Comparison of ENCODE assay signal across 22 cellular contexts in the genomic region with DNA sequence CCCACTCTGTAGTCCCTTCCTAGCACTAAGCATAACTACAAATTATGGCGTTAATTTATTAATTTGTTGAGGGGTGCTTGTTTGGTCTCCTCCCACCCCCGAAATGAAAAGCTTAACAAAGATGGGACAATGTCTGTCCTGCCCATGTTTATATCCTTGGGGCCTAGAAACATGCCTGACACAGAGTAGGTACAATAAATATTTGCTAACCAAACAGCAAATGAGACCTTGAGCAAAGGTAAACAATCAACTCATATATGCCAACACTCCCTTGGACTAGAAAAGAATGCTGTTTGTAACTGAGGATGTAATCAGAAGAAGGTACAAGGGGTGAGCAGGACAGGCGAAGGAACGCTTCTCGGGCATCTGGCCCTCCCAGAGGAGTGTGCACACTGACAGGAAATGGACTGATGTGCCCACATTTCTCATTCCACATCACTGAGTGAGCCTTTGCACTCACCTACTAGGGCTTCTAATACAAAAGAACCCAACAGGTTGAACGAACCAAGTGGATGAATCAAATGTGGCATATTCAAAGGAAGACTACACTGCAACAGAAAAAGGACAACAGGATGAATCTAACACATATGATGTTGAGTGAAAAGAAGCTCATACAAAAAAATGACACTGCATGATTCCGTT.
"Had no signal": no experiment of that assay in that cellular context is flagged by ENCODE, and none has a peak within 500 bp of the region (broad histone marks: within the 10 kb centered on the region; RNA-seq: fewer than 3 reads in every experiment).

No MANE protein-coding gene starts in this region.

- H3K36me3 ChIP-seq: colonic mucosa, ovary had no signal

- H3K4me3 ChIP-seq: body of pancreas, colonic mucosa, left lung, ovary, smooth muscle cell, testis had no signal

- H3K9me3 ChIP-seq: body of pancreas, colonic mucosa, left lung, ovary, testis had no signal

- ATAC-seq: activated T-cell treated with anti-CD3 and anti-CD28 coated beads, Interleukin-2, amount 50 U/mL, for 4 hours; body of pancreas; left lung; sciatic nerve; stimulated activated memory B cell treated with anti-CD40 and anti-IgM and Interleukin-4, amounts not matched to agents 10 μg/mL and 1 μg/mL and 100 μg/mL, for 72 hours; T-helper 17 cell had no signal

- FAIRE-seq: frontal cortex, keratinocyte, TTC549 had no signal

- H3K27ac ChIP-seq: body of pancreas, colonic mucosa, left lung, ovary had no signal

- H3K4me2 ChIP-seq: smooth muscle cell had no signal

- H3K4me1 ChIP-seq: colonic mucosa, left lung had no signal

- DNase-seq: activated B cell treated with CpG ODN at 0.5 μM for 24 hours; activated CD4-positive, alpha-beta memory T cell treated with anti-CD3 and anti-CD28 coated beads, Interleukin-2, amount 10 ng/mL, durations not matched to agents 7 days and 5 days; activated CD4-positive, alpha-beta T cell treated with anti-CD3 and anti-CD28 coated beads for 48 hours; activated naive CD4-positive, alpha-beta T cell treated with anti-CD3 and anti-CD28 coated beads for 36 hours; activated T-cell treated with anti-CD3 and anti-CD28 coated beads, Interleukin-2, amount 50 U/mL, for 4 hours; body of pancreas; central memory CD4-positive, alpha-beta T cell; colonic mucosa; endodermal cell; erythroblast; left lung; naive B cell; ovary; stimulated activated CD4-positive, alpha-beta T cell treated with anti-CD3 and anti-CD28 coated beads, Interleukin-4, amount 100 ng/mL, for 24 hours; T-helper 17 cell; testis had no signal

- H3K27me3 ChIP-seq: body of pancreas, colonic mucosa, left lung, ovary, testis had no signal
